1 cellular context compared by ENCODE assay signal in genomic region chr20:8913452-8913851, GRCh38.
TF ChIP-seq lines count a peak whose summit lies in the region.

No MANE protein-coding gene starts in this region.

TF ChIP-seq in WTC11, 78 proteins besides CTCF, POLR2A, EP300 and RAD21 (continued from another document):
- TF ChIP-seq JAZF1 (CRISPR knock-in tag; IDR thresholded peaks at IDR 0.05), result no peak
TF ChIP-seq in WTC11: peak in this region for 0.
